Comparison of ENCODE assay signal across 10 cellular contexts in genomic region chr14:50785506-50786063, GRCh38. TPM values are rescaled to one million over a fixed set of nuclear protein-coding genes. Genes with fewer than 3 reads are reported as not detected.
DNase-seq lines count a peak whose midpoint lies in the region; ATAC-seq and TF ChIP-seq lines count a peak whose summit lies in the region.
"Had no signal": no experiment of that assay in that cellular context is flagged by ENCODE, and none has a peak within 500 bp of the region (broad histone marks: within the 10 kb centered on the region; RNA-seq: fewer than 3 reads in every experiment).

No MANE protein-coding gene starts in this region.

- peaks cover 41 to 100% (median 88%) of the 10 kb centered on the region in 7 donors for H3K4me1 Mint-ChIP-seq in naive thymus-derived CD4-positive, alpha-beta T cell

- peak overlapping the region; percentile 63 for H3K27ac ChIP-seq in naive thymus-derived CD4-positive, alpha-beta T cell (ENCODE audit: low read depth, low read length)
- H3K27ac ChIP-seq in hepatocyte = no peak overlapping the region

- peak; percentile 60 for ATAC-seq in naive thymus-derived CD4-positive, alpha-beta T cell

- no peaks in the 10 kb centered on the region for H3K9me3 Mint-ChIP-seq in naive thymus-derived CD4-positive, alpha-beta T cell

- POLR2A ChIA-PET in naive thymus-derived CD4-positive, alpha-beta T cell (lab: Charles Lee) = interaction anchor here (0.7 to 5.3 kb wide), 14 partner anchors 8 to 1363 kb away, joined by 3 to 47 read pairs (median 6); partner anchors contain the start of gene NIN

- CTCF ChIA-PET in naive thymus-derived CD4-positive, alpha-beta T cell (lab: Charles Lee) = interaction anchor here (0.5 to 10.8 kb wide), 9 partner anchors 9 to 243 kb away, joined by 3 to 85 read pairs (median 6); no protein-coding TSS in a partner anchor

- WGBS in hepatocyte (ENCODE audit: low lambda C conversion rate, missing lambda C conversion rate) = 45% methylated on average over 8 of the region's 8 CpGs

- no peaks in the 10 kb centered on the region for H3K27me3 ChIP-seq in naive thymus-derived CD4-positive, alpha-beta T cell (ENCODE audit: control insufficient read depth in 2 of 2, insufficient read depth in 2 of 2, low read length in 2 of 2)
- no peaks in the 10 kb centered on the region for H3K27me3 ChIP-seq in hepatocyte

- DNase-seq in ELF-1 (ENCODE audit: low read depth, low spot score) (peak; percentile 46), NCI-H69 (lab: John Stamatoyannopoulos, UW) (peak; percentile 66), dermis blood vessel endothelial cell (peak; percentile 28), hepatocyte (ENCODE audit: low spot score) (no peak), germinal center (ENCODE audit: low spot score) (no peak), GM13976 (ENCODE audit: low spot score) (no peak)
- DNase-seq in naive thymus-derived CD4-positive, alpha-beta T cell = peak in 5 of 9 donors; percentile 22 to 50 (median 41)
- DNase-seq: NCI-H1048, NCI-H510A, SIG-M5 had no signal

- H3K9me2 ChIP-seq in hepatocyte (replicated peaks; ENCODE audit: insufficient read depth) = no peaks in the 10 kb centered on the region

- peaks cover 3 to 26% (median 19%) of the 10 kb centered on the region in 5 donors for H3K36me3 Mint-ChIP-seq in naive thymus-derived CD4-positive, alpha-beta T cell

- H4K20me1 ChIP-seq in hepatocyte (ENCODE audit: insufficient read depth, poor library complexity, severe bottlenecking) = no peaks in the 10 kb centered on the region

- H3K79me2 ChIP-seq in hepatocyte = no peaks in the 10 kb centered on the region

- in situ Hi-C loops in GM13976 (cut with MboI; ENCODE audit: low sequenced_read_pairs, unreplicated experiment) = loop anchor here (5.0 kb wide), 1 partner anchor 77 kb away; no protein-coding TSS in a partner anchor

- H3K4me3 Mint-ChIP-seq in naive thymus-derived CD4-positive, alpha-beta T cell = peak overlapping the region; percentile 50 to 83 (median 71)

- no peak overlapping the region for H3K4me2 ChIP-seq in hepatocyte

- no peaks in the 10 kb centered on the region for H3K9me3 ChIP-seq in naive thymus-derived CD4-positive, alpha-beta T cell (ENCODE audit: control insufficient read depth in 2 of 3, low read length in 3 of 3)
- H3K9me3 ChIP-seq in hepatocyte (ENCODE audit: low read depth) = no peaks in the 10 kb centered on the region

- H2AFZ ChIP-seq in hepatocyte = no peak overlapping the region

- peaks cover 60 to 68% of the 10 kb centered on the region in 2 donors for H3K4me1 ChIP-seq in naive thymus-derived CD4-positive, alpha-beta T cell (ENCODE audit: control insufficient read depth in 2 of 2, insufficient read depth in 2 of 2, low read length in 2 of 2)
- H3K4me1 ChIP-seq in hepatocyte (ENCODE audit: insufficient read depth) = no peaks in the 10 kb centered on the region

- H3K27ac Mint-ChIP-seq in naive thymus-derived CD4-positive, alpha-beta T cell = peak overlapping the region; percentile 83 to 98 (median 93)

- H3K36me3 ChIP-seq in naive thymus-derived CD4-positive, alpha-beta T cell (ENCODE audit: control insufficient read depth in 2 of 3, insufficient read depth in 3 of 3, low read length in 3 of 3) = peaks cover 0 to 3% (median 3%) of the 10 kb centered on the region in 3 experiments
- no peaks in the 10 kb centered on the region for H3K36me3 ChIP-seq in hepatocyte (replicated peaks; ENCODE audit: insufficient read depth, low read depth)

- TF ChIP-seq CTCF in hepatocyte (IDR thresholded peaks at IDR 0.05; ENCODE audit: poor library complexity) (no peak), GM13976 (IDR thresholded peaks at IDR 0.05; ENCODE audit: borderline replicate concordance, control extremely low read depth, extremely low read depth, insufficient read depth, missing control alignments) (no peak)

- no peaks in the 10 kb centered on the region for H3K27me3 Mint-ChIP-seq in naive thymus-derived CD4-positive, alpha-beta T cell

- intact Hi-C loops in naive thymus-derived CD4-positive, alpha-beta T cell (cut with micrococcal nuclease) = loop anchor here (1.0 to 5.0 kb wide), 7 partner anchors 8 to 118 kb away; partner anchors contain the start of genes NIN (in 1 of the 2) and SAV1 (in 1 of the 2)

- peak overlapping the region; percentile 25 for H3K4me3 ChIP-seq in naive thymus-derived CD4-positive, alpha-beta T cell (ENCODE audit: low read length)
- H3K4me3 ChIP-seq in hepatocyte = no peak overlapping the region

RNA-seq across cellular contexts. Expression of gene NIN, which starts 45.4 kb away (rescaled TPM):
- 45.6 and 49.1 TPM in 2 replicates for total RNA-seq in dermis blood vessel endothelial cell
- 100 to 1,000 TPM in 4 of 5 experiments, 10 to 100 TPM in 1; 84.5 to 149 (median 128) TPM for total RNA-seq in naive thymus-derived CD4-positive, alpha-beta T cell
- 10 to 100 TPM; 51.1 to 80.8 TPM for polyA plus RNA-seq in naive thymus-derived CD4-positive, alpha-beta T cell
- 9.9 and 11.6 TPM in 2 replicates for total RNA-seq in hepatocyte
- 4.2 and 7.3 TPM in 2 replicates for polyA plus RNA-seq in hepatocyte

Comparison
In these comparisons a context has a peak if more than half of its experiments do, and no peak if none do; other contexts are left out.
1. DNase-seq: peak in ELF-1 (single experiment), NCI-H69 (single experiment), dermis blood vessel endothelial cell (single experiment) and naive thymus-derived CD4-positive, alpha-beta T cell (5 of 9); none in hepatocyte (single experiment), germinal center (single experiment) and GM13976 (single experiment).